In genomic region chr3:158097571-158098553, GRCh38 we compare ENCODE assay signal across 1 cellular context.
A peak's percentile ranks its signal among the peaks of the same experiment; 100 is the strongest.
TF ChIP-seq lines count a peak whose summit lies in the region.

No MANE protein-coding gene starts in this region.

TF ChIP-seq in HepG2, 621 proteins besides CTCF, POLR2A, EP300 and RAD21 (continued from another document and continues in another):
- TF ChIP-seq ZNF260 (CRISPR knock-in tag; IDR thresholded peaks at IDR 0.05; ENCODE audit: borderline replicate concordance, low read depth) = no peak
- peak; percentile 80 for TF ChIP-seq ZNF263 (CRISPR knock-in tag; IDR thresholded peaks at IDR 0.05)
- no peak; the same call in 1 of the 2 replicates for TF ChIP-seq ZNF558 (CRISPR knock-in tag; IDR thresholded peaks at IDR 0.05; ENCODE audit: borderline replicate concordance)
- TF ChIP-seq NCOA5 (CRISPR knock-in tag; IDR thresholded peaks at IDR 0.05) = no peak
- peak; percentile 89 for TF ChIP-seq KMT2A (CRISPR knock-in tag; IDR thresholded peaks at IDR 0.05)
- no peak for TF ChIP-seq TAF15 (IDR thresholded peaks at IDR 0.05; ENCODE audit: low read depth, low read length, poor library complexity, severe bottlenecking)
- peak; percentile 72; the same call in 1 of the 2 replicates for TF ChIP-seq MTA1 (CRISPR knock-in tag; IDR thresholded peaks at IDR 0.05; ENCODE audit: borderline replicate concordance)
- TF ChIP-seq SMAD1 (CRISPR knock-in tag; IDR thresholded peaks at IDR 0.05; ENCODE audit: borderline replicate concordance, low read depth) = no peak; the same call in 1 of the 2 replicates
- TF ChIP-seq SRSF1 (optimal IDR thresholded peaks at IDR 0.05; ENCODE audit: low read depth, low read length) = peak; percentile 87
- peak; percentile 94 for TF ChIP-seq ZNF709 (CRISPR knock-in tag; IDR thresholded peaks at IDR 0.05)
- TF ChIP-seq ZGPAT (CRISPR knock-in tag; IDR thresholded peaks at IDR 0.05) = peak; percentile 76
- peak; percentile 94 for TF ChIP-seq ERF (CRISPR knock-in tag; IDR thresholded peaks at IDR 0.05)
- no peak for TF ChIP-seq MED8 (CRISPR knock-in tag; IDR thresholded peaks at IDR 0.05; ENCODE audit: insufficient replicate concordance)
- no peak for TF ChIP-seq ZNF503 (CRISPR knock-in tag; IDR thresholded peaks at IDR 0.05)
- TF ChIP-seq MBNL3 (CRISPR knock-in tag; conservative IDR thresholded peaks at IDR 0.05) = no peak
- TF ChIP-seq ZNF879 (CRISPR knock-in tag; IDR thresholded peaks at IDR 0.05) = peak; percentile 93; the same call in 1 of the 2 replicates
- peak; percentile 96 for TF ChIP-seq ZSCAN31 (CRISPR knock-in tag; IDR thresholded peaks at IDR 0.05; ENCODE audit: low read depth)
- peak; percentile 69 for TF ChIP-seq SP4 (CRISPR knock-in tag; IDR thresholded peaks at IDR 0.05)
- TF ChIP-seq NPAS2 (CRISPR knock-in tag; IDR thresholded peaks at IDR 0.05; ENCODE audit: borderline replicate concordance) = no peak
- peak; percentile 61 for TF ChIP-seq PAXIP1 (CRISPR knock-in tag; conservative IDR thresholded peaks at IDR 0.05)
- TF ChIP-seq HOXD1 (CRISPR knock-in tag; IDR thresholded peaks at IDR 0.05) = peak; percentile 91
- TF ChIP-seq HNF1A (IDR thresholded peaks at IDR 0.05; ENCODE audit: low read depth) = no peak
- peak; percentile 70 for TF ChIP-seq HNF1A (CRISPR knock-in tag; IDR thresholded peaks at IDR 0.05; ENCODE audit: borderline replicate concordance)
- TF ChIP-seq FOXP4 (CRISPR knock-in tag; IDR thresholded peaks at IDR 0.05) = peak; percentile 56
- no peak for TF ChIP-seq ZNF549 (CRISPR knock-in tag; IDR thresholded peaks at IDR 0.05)
- peak; percentile 57; the same call in 1 of the 2 replicates for TF ChIP-seq ZBTB21 (CRISPR knock-in tag; IDR thresholded peaks at IDR 0.05)
- peak; percentile 63 for TF ChIP-seq ZBED4 (CRISPR knock-in tag; IDR thresholded peaks at IDR 0.05; ENCODE audit: borderline replicate concordance)
- TF ChIP-seq ZNF660 (CRISPR knock-in tag; IDR thresholded peaks at IDR 0.05; ENCODE audit: borderline replicate concordance, low read depth) = peak; percentile 65; the same call in 1 of the 2 replicates
- no peak for TF ChIP-seq SIX1 (CRISPR knock-in tag; IDR thresholded peaks at IDR 0.05; ENCODE audit: borderline replicate concordance)
- peak; percentile 80 for TF ChIP-seq PITX1 (CRISPR knock-in tag; IDR thresholded peaks at IDR 0.05)
- peak; percentile 87 for TF ChIP-seq ZNF619 (CRISPR knock-in tag; IDR thresholded peaks at IDR 0.05)
- no peak for TF ChIP-seq RFX5 (IDR thresholded peaks at IDR 0.05; ENCODE audit: low read depth, low read length)
- TF ChIP-seq NFATC3 (CRISPR knock-in tag; IDR thresholded peaks at IDR 0.05) = peak; percentile 88; the same call in 1 of the 2 replicates
- TF ChIP-seq SNAPC2 (CRISPR knock-in tag; IDR thresholded peaks at IDR 0.05) = peak; percentile 73; the same call in 1 of the 2 replicates
- TF ChIP-seq ZBTB1 (CRISPR knock-in tag; IDR thresholded peaks at IDR 0.05; ENCODE audit: borderline replicate concordance) = no peak
- TF ChIP-seq AKNA (CRISPR knock-in tag; IDR thresholded peaks at IDR 0.05; ENCODE audit: borderline replicate concordance) = peak; percentile 90; the same call in 1 of the 2 replicates
- peak; percentile 68 for TF ChIP-seq ZFP1 (CRISPR knock-in tag; IDR thresholded peaks at IDR 0.05)
